Comparison of ENCODE assay signal across 12 cellular contexts in genomic region chr1:113684153-113684541, GRCh38.
A peak's percentile ranks its signal among the peaks of the same experiment; 100 is the strongest.
DNase-seq lines count a peak whose midpoint lies in the region; ATAC-seq, FAIRE-seq and TF ChIP-seq lines count a peak whose summit lies in the region.
"Had no signal": no experiment of that assay in that cellular context is flagged by ENCODE, and none has a peak within 500 bp of the region (broad histone marks: within the 10 kb centered on the region; RNA-seq: fewer than 3 reads in every experiment).

No MANE protein-coding gene starts in this region.

- peak overlapping the region in 8 of 10 donors; percentile 13 to 76 (median 65) for H3K27ac ChIP-seq in heart right ventricle
- H3K27ac ChIP-seq in prostate gland = no peak overlapping the region
- no peak overlapping the region for H3K27ac ChIP-seq in spleen

- WGBS in heart right ventricle, 2 donors = 36 to 44% methylated on average over 6 of the region's 6 CpGs
- WGBS in prostate gland = 29% methylated on average over 6 of the region's 6 CpGs
- 71 to 86% (median 76%) methylated on average over 6 of the region's 6 CpGs for WGBS in spleen, 5 donors

- no peak for TF ChIP-seq CTCF in heart right ventricle (IDR thresholded peaks at IDR 0.05)
- TF ChIP-seq CTCF in prostate gland (IDR thresholded peaks at IDR 0.05) = no peak
- no peak for TF ChIP-seq CTCF in spleen (IDR thresholded peaks at IDR 0.05 in 8 of 11, conservative IDR thresholded peaks at IDR 0.05 in 3 of 11)

- no peak overlapping the region for H3K4me3 ChIP-seq in heart right ventricle
- H3K4me3 ChIP-seq in prostate gland = no peak overlapping the region
- no peak overlapping the region for H3K4me3 ChIP-seq in spleen

- peaks cover 0 to 29% (median 0%) of the 10 kb centered on the region in 9 donors for H3K36me3 ChIP-seq in heart right ventricle
- H3K36me3 ChIP-seq in prostate gland = no peaks in the 10 kb centered on the region
- peaks cover 0 to 2% (median 0%) of the 10 kb centered on the region in 6 donors for H3K36me3 ChIP-seq in spleen

- H3K9me3 ChIP-seq in heart right ventricle (no peaks in the 10 kb centered on the region), prostate gland (no peaks in the 10 kb centered on the region), spleen (no peaks in the 10 kb centered on the region)

- TF ChIP-seq POLR2A in prostate gland (IDR thresholded peaks at IDR 0.05) (no peak), spleen (IDR thresholded peaks at IDR 0.05) (no peak)

- H3K27me3 ChIP-seq in heart right ventricle = no peaks in the 10 kb centered on the region
- H3K27me3 ChIP-seq in prostate gland (replicated peaks; ENCODE audit: insufficient read depth) = no peaks in the 10 kb centered on the region
- no peaks in the 10 kb centered on the region for H3K27me3 ChIP-seq in spleen (replicated peaks in 1 of 7)

- ATAC-seq in heart right ventricle (peak; percentile 41 to 85 (median 70)), GM19328 (IDR thresholded peaks at IDR 0.05; ENCODE audit: unreplicated experiment) (no peak)
- ATAC-seq: natural killer cell treated with Interleukin-12 subunit alpha and Interleukin-12 subunit beta and Interleukin-15 and Interleukin-18, amount 100 ng/mL, for 72 hours had no signal

- DNase-seq in EH (ENCODE audit: low read depth) (peak; percentile 42), amniotic epithelial cell (ENCODE audit: low read depth) (peak; percentile 67), heart right ventricle (peak; percentile 53 to 56), prostate gland (ENCODE audit: low spot score) (peak; percentile 7), DMS79 (lab: John Stamatoyannopoulos, UW) (no peak), RCC 7860 (ENCODE audit: low spot score) (no peak), spleen (no peak)
- DNase-seq: activated CD4-positive, alpha-beta T cell treated with anti-CD3 and anti-CD28 coated beads, Interleukin-2, amount 10 ng/mL, durations not matched to agents 24 days and 14 days; SHP77 treated with DMSO at 0.1 percent for 48 hours had no signal

- peaks cover 0 to 15% (median 10%) of the 10 kb centered on the region in 9 donors for H3K4me1 ChIP-seq in heart right ventricle
- H3K4me1 ChIP-seq in prostate gland (replicated peaks) = no peaks in the 10 kb centered on the region
- no peaks in the 10 kb centered on the region for H3K4me1 ChIP-seq in spleen

- FAIRE-seq in RCC 7860 (lab: Jason Lieb, UNC) = no peak
- FAIRE-seq: frontal cortex had no signal

- intact Hi-C loops in heart right ventricle (cut with DNase I) = no loop called here
- intact Hi-C loops in prostate gland (cut with DNase I) = no loop called here
- intact Hi-C loops in spleen (cut with DNase I; ENCODE audit: low total_unique reads) = no loop called here

Comparison
In these comparisons a context has a peak if more than half of its experiments do, and no peak if none do; other contexts are left out.
1. DNase-seq: peak in EH (single experiment), amniotic epithelial cell (single experiment), heart right ventricle (2 of 2) and prostate gland (single experiment); none in DMS79 (single experiment), RCC 7860 (single experiment) and spleen (single experiment).
2. H3K27ac ChIP-seq: peak in heart right ventricle (8 of 10); none in prostate gland (0 of 2) and spleen (0 of 8).